ENCODE assay signal across 13 cellular contexts in the genomic region with DNA sequence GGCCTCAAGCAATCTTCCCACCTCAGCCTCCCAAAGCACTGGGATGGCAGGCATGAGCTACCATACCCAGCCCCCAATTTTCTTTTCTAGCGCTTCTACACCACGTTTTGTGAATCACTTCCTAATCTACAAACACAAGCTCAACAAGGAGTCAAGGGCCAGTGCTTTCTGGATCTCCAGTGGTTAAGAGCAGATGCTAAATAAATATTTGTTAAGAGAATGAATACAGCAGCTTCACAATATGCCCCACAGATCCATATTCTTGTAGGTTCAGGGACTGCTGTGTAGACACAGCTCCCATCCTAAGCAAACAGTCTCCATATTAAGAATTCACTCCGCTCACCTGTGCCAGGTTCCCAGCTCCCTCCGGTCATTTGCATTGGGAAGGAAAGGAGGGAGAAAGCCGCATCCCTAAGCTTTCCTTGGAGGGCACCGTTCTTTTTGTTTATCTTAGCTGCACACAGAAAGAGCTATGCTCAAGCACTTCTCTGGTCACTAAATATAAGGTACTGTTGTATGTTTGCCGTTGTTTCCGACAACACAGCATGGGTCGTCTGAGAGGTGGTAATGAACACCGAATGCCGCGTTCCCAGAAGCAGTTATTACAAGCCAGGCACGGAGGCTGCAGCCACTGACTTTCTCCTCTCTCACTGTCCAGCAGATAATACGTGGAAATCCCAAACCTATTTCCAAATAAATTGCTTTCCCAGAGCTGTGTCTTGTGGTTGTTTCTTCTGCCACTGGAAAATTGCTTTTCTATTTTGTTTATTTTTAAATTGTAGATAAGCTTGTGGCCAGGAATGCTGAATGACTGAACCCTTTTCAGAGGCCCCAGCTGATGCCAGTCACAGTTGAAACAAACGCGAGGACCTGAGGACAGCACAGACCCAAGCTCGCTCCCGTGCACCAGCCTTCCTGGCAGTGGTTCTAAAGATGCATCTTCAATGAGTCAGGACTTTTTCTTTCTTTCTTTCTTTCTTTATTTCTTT.
DNase-seq lines count a peak whose midpoint lies in the region; ATAC-seq and TF ChIP-seq lines count a peak whose summit lies in the region.
"Had no signal": no experiment of that assay in that cellular context is flagged by ENCODE, and none has a peak within 500 bp of the region (broad histone marks: within the 10 kb centered on the region; RNA-seq: fewer than 3 reads in every experiment).

No MANE protein-coding gene starts in this region.

- ATAC-seq in PC-3 = peak; percentile 92
- ATAC-seq: activated CD8-positive, alpha-beta T cell treated with anti-CD3 and anti-CD28 coated beads, Interleukin-2, amount 10 ng/mL, durations not matched to agents 7 days and 5 days had no signal

- H2AFZ ChIP-seq in PC-3 (ENCODE audit: low read length) = no peak overlapping the region; the same call in 1 of the 2 replicates

- peak; percentile 35 for DNase-seq in NCI-H1417 treated with DMSO at 0.1 percent for 48 hours (lab: John Stamatoyannopoulos, UW)
- DNase-seq in PC-3 = peak; percentile 44
- DNase-seq in left ventricle myocardium inferior = no peak
- DNase-seq in activated CD4-positive, alpha-beta T cell treated with anti-CD3 and anti-CD28 coated beads, Interleukin-2, amount 50 U/mL, for 48 hours = no peak
- DNase-seq in NOMO-1 treated with dmso at 0.1 percent for 144 hours (lab: John Stamatoyannopoulos, UW; ENCODE audit: unreplicated experiment) = no peak
- no peak for DNase-seq in GOT3 (lab: John Stamatoyannopoulos, UW)
- no peak for DNase-seq in NCI-H187 treated with DMSO at 0.1 percent for 48 hours (lab: John Stamatoyannopoulos, UW)
- DNase-seq: ACHN; activated CD8-positive, alpha-beta T cell treated with anti-CD3 and anti-CD28 coated beads, Interleukin-2, amount 10 ng/mL, durations not matched to agents 7 days and 5 days; NCI-H82; posterior cingulate gyrus; transverse colon had no signal

- TF ChIP-seq CTCF in PC-3 (conservative IDR thresholded peaks at IDR 0.05; ENCODE audit: low read depth, low read length) (no peak), left ventricle myocardium inferior (IDR thresholded peaks at IDR 0.05; ENCODE audit: borderline replicate concordance) (no peak)

- POLR2A ChIA-PET in PC-3 (lab: Charles Lee; ENCODE audit: unreplicated experiment) = interaction anchor here (0.6 to 0.7 kb wide), 2 partner anchors 71 to 203 kb away, joined by 4 read pairs; no protein-coding TSS in a partner anchor

- peaks cover 5 to 22% (median 17%) of the 10 kb centered on the region in 10 experiments; a peak in 18 of 20 replicates for H3K4me1 ChIP-seq in BLaER1 treated with 17β-estradiol and CSF1 and Interleukin-3, amounts not matched to agents 10 nM and 100 nM
- H3K4me1 ChIP-seq in PC-3 (ENCODE audit: insufficient read depth, low read length) (peaks cover 9% of the 10 kb centered on the region), left ventricle myocardium inferior (peaks cover 48% of the 10 kb centered on the region)
- H3K4me1 ChIP-seq: transverse colon had no signal

- H3K36me3 ChIP-seq in BLaER1 treated with 17β-estradiol and CSF1 and Interleukin-3, amounts not matched to agents 10 nM and 100 nM = no peaks in the 10 kb centered on the region
- no peaks in the 10 kb centered on the region for H3K36me3 ChIP-seq in PC-3 (ENCODE audit: low read depth, low read length)
- H3K36me3 ChIP-seq in left ventricle myocardium inferior = no peaks in the 10 kb centered on the region
- H3K36me3 ChIP-seq: transverse colon had no signal

- H4K20me1 ChIP-seq in BLaER1 treated with 17β-estradiol and CSF1 and Interleukin-3, amounts not matched to agents 10 nM and 100 nM = no peaks in the 10 kb centered on the region
- no peaks in the 10 kb centered on the region for H4K20me1 ChIP-seq in PC-3 (ENCODE audit: low read length)

- no peaks in the 10 kb centered on the region for H3K9me2 ChIP-seq in PC-3 (replicated peaks; ENCODE audit: low read length)

- no peak overlapping the region for H3K27ac ChIP-seq in BLaER1 treated with 17β-estradiol and CSF1 and Interleukin-3, amounts not matched to agents 10 nM and 100 nM
- H3K27ac ChIP-seq in PC-3 (ENCODE audit: low read length) = 0 out of 2 replicates have a peak overlapping the region, but pooled peaks have one; percentile 13
- H3K27ac ChIP-seq in left ventricle myocardium inferior (replicated peaks) = peak overlapping the region; percentile 59
- H3K27ac ChIP-seq: transverse colon had no signal

- BruUV-seq in PC-3 (replicated peaks; lab: Mats Ljungman, UMichigan) = no TSS peak

- CTCF ChIA-PET in PC-3 (lab: Charles Lee) = no interaction called here

- H3K9me3 ChIP-seq in BLaER1 treated with 17β-estradiol and CSF1 and Interleukin-3, amounts not matched to agents 10 nM and 100 nM (replicated peaks in 1 of 11) = no peaks in the 10 kb centered on the region
- no peaks in the 10 kb centered on the region for H3K9me3 ChIP-seq in PC-3 (ENCODE audit: low read length)
- H3K9me3 ChIP-seq in left ventricle myocardium inferior (replicated peaks) = no peaks in the 10 kb centered on the region
- H3K9me3 ChIP-seq: transverse colon had no signal

- H3K4me2 ChIP-seq in BLaER1 treated with 17β-estradiol and CSF1 and Interleukin-3, amounts not matched to agents 10 nM and 100 nM = peak overlapping the region in 9 of 11 experiments; percentile 0 to 41 (median 35); a peak in 14 of 22 replicates
- peak overlapping the region; percentile 39 for H3K4me2 ChIP-seq in PC-3 (ENCODE audit: low read length)

- no peaks in the 10 kb centered on the region for H3F3A ChIP-seq in PC-3 (ENCODE audit: low read length, unreplicated experiment)

- H3K9ac ChIP-seq in BLaER1 treated with 17β-estradiol and CSF1 and Interleukin-3, amounts not matched to agents 10 nM and 100 nM = no peak overlapping the region
- no peak overlapping the region for H3K9ac ChIP-seq in PC-3 (ENCODE audit: low read length)

- H3K4me3 ChIP-seq in BLaER1 treated with 17β-estradiol and CSF1 and Interleukin-3, amounts not matched to agents 10 nM and 100 nM = no peak overlapping the region
- no peak overlapping the region for H3K4me3 ChIP-seq in PC-3 (ENCODE audit: low read length)
- peak overlapping the region; percentile 29 for H3K4me3 ChIP-seq in left ventricle myocardium inferior
- H3K4me3 ChIP-seq: transverse colon had no signal

- no peaks in the 10 kb centered on the region for H3K79me2 ChIP-seq in PC-3 (ENCODE audit: low read length)

- no peaks in the 10 kb centered on the region for H3K27me3 ChIP-seq in BLaER1 treated with 17β-estradiol and CSF1 and Interleukin-3, amounts not matched to agents 10 nM and 100 nM
- no peaks in the 10 kb centered on the region for H3K27me3 ChIP-seq in PC-3 (ENCODE audit: low read length)
- H3K27me3 ChIP-seq in left ventricle myocardium inferior (ENCODE audit: low read depth) = no peaks in the 10 kb centered on the region

- intact Hi-C loops in PC-3 (cut with micrococcal nuclease) = no loop called here
- intact Hi-C loops in left ventricle myocardium inferior (cut with micrococcal nuclease) = no loop called here

Comparison
In these comparisons a context has a peak if more than half of its experiments do, and no peak if none do; other contexts are left out.
1. H3K27ac ChIP-seq: peak in PC-3 (single experiment) and left ventricle myocardium inferior (single experiment); none in BLaER1 treated with 17β-estradiol and CSF1 and Interleukin-3, amounts not matched to agents 10 nM and 100 nM (0 of 11).
2. DNase-seq: peak in NCI-H1417 treated with DMSO at 0.1 percent for 48 hours (single experiment) and PC-3 (single experiment); none in left ventricle myocardium inferior (single experiment), activated CD4-positive, alpha-beta T cell treated with anti-CD3 and anti-CD28 coated beads, Interleukin-2, amount 50 U/mL, for 48 hours (0 of 2), NOMO-1 treated with dmso at 0.1 percent for 144 hours (single experiment), GOT3 (single experiment) and NCI-H187 treated with DMSO at 0.1 percent for 48 hours (single experiment).